In the genomic region with DNA sequence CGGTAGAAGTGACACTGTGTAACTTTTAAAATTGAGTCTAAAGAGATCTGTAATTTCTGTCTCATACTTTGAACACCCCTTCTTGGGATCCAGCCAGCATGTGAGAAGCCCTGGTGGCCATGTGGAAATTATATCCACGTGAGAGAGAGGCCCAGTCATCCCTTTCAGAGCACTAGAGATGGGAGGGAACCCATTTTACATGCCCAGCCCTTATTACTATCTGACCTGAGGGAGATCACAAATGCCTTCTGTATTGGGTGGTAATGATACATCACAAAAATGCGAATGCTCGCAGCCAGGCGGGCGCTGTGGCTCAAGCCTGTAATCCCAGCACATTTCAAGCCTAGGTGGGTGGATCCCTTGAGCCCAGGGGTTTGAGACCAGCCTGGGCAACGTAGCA, we compare ENCODE assay signal across 11 cellular contexts. TPM values are rescaled to one million over a fixed set of nuclear protein-coding genes. Genes with fewer than 3 reads are reported as not detected.
DNase-seq lines count a peak whose midpoint lies in the region; ATAC-seq, FAIRE-seq and TF ChIP-seq lines count a peak whose summit lies in the region.
"Had no signal": no experiment of that assay in that cellular context is flagged by ENCODE, and none has a peak within 500 bp of the region (broad histone marks: within the 10 kb centered on the region; RNA-seq: fewer than 3 reads in every experiment).

No MANE protein-coding gene starts in this region.

- peaks cover 0 to 100% of the 10 kb centered on the region in 2 donors for H3K4me1 ChIP-seq in right atrium auricular region
- H3K4me1 ChIP-seq in lower lobe of right lung = peaks cover 67% of the 10 kb centered on the region

- no peak for TF ChIP-seq POLR2A in GM18505 (IDR thresholded peaks at IDR 0.05; ENCODE audit: borderline replicate concordance, extremely low read depth, insufficient read depth, insufficient read length)

- no peak for DNase-seq in right atrium auricular region (ENCODE audit: low spot score)
- no peak for DNase-seq in Right ventricle myocardium superior
- peak; percentile 86 for DNase-seq in brain microvascular endothelial cell
- DNase-seq in lower lobe of right lung = no peak
- peak; percentile 36 for DNase-seq in urothelium cell line (ENCODE audit: low spot score)
- DNase-seq in activated naive CD4-positive, alpha-beta T cell (lab: John Stamatoyannopoulos, UW) = no peak
- DNase-seq in central memory CD4-positive, alpha-beta T cell = no peak
- DNase-seq: activated CD4-positive, CD25-positive, alpha-beta regulatory T cell; C1 segment of cervical spinal cord; NCI-H345 had no signal

- H3K36me3 ChIP-seq in right atrium auricular region (no peaks in the 10 kb centered on the region), brain microvascular endothelial cell (replicated peaks) (no peaks in the 10 kb centered on the region), lower lobe of right lung (no peaks in the 10 kb centered on the region)

- H3K27ac ChIP-seq in right atrium auricular region = peak overlapping the region; percentile 85 to 90
- peak overlapping the region; percentile 90 for H3K27ac ChIP-seq in brain microvascular endothelial cell
- peak overlapping the region; percentile 81 for H3K27ac ChIP-seq in lower lobe of right lung

- H3K9me3 ChIP-seq in right atrium auricular region (no peaks in the 10 kb centered on the region), lower lobe of right lung (no peaks in the 10 kb centered on the region)

- H3K4me3 ChIP-seq in right atrium auricular region (no peak overlapping the region), brain microvascular endothelial cell (ENCODE audit: low read depth, low read length) (no peak overlapping the region), lower lobe of right lung (no peak overlapping the region)

- no peak for FAIRE-seq in urothelium cell line (lab: Jason Lieb, UNC)

- in situ Hi-C loops in brain microvascular endothelial cell (cut with HindIII; ENCODE audit: low pct_ligation_motif_present, low sequenced_read_pairs) = no loop called here

- TF ChIP-seq CTCF in right atrium auricular region (IDR thresholded peaks at IDR 0.05) = no peak
- no peak for TF ChIP-seq CTCF in brain microvascular endothelial cell (IDR thresholded peaks at IDR 0.05; ENCODE audit: low read depth, low read length, missing control alignments)
- no peak for TF ChIP-seq CTCF in lower lobe of right lung (IDR thresholded peaks at IDR 0.05)

- intact Hi-C loops in Right ventricle myocardium superior (cut with DNase I) = loop anchor here (5.0 kb wide), 1 partner anchor 42 kb away; no protein-coding TSS in a partner anchor
- intact Hi-C loops in lower lobe of right lung (cut with DNase I) = no loop called here

- no peaks in the 10 kb centered on the region for H3K27me3 ChIP-seq in right atrium auricular region
- no peaks in the 10 kb centered on the region for H3K27me3 ChIP-seq in brain microvascular endothelial cell (replicated peaks)
- H3K27me3 ChIP-seq in lower lobe of right lung (ENCODE audit: low read depth) = no peaks in the 10 kb centered on the region

- ATAC-seq in Right ventricle myocardium superior (ENCODE audit: poor library complexity) = no peak
- no peak for ATAC-seq in lower lobe of right lung
- ATAC-seq in GM18505 (IDR thresholded peaks at IDR 0.05; ENCODE audit: unreplicated experiment) = no peak

RNA-seq across cellular contexts. Expression of a gene that starts 27.3 kb away (rescaled TPM):
- total RNA-seq in right atrium auricular region = 100 to 1,000 TPM; 172 to 259 TPM
- 273 TPM for total RNA-seq in Right ventricle myocardium superior
- 50.6 TPM for total RNA-seq in lower lobe of right lung

Comparison
In these comparisons a context has a peak if more than half of its experiments do, and no peak if none do; other contexts are left out.
1. DNase-seq: peak in brain microvascular endothelial cell (single experiment) and urothelium cell line (single experiment); none in right atrium auricular region (single experiment), Right ventricle myocardium superior (single experiment), lower lobe of right lung (single experiment), activated naive CD4-positive, alpha-beta T cell (0 of 4) and central memory CD4-positive, alpha-beta T cell (single experiment).
2. Peak in every context shown above with its lines, with median percentiles within 50 percentile points of each other: H3K27ac ChIP-seq.